In genomic region chr18:78964727-78965126, GRCh38 we compare ENCODE assay signal across 5 cellular contexts. TPM values are rescaled to one million over a fixed set of nuclear protein-coding genes. Genes with fewer than 3 reads are reported as not detected.
"Had no signal": no experiment of that assay in that cellular context is flagged by ENCODE, and none has a peak within 500 bp of the region (broad histone marks: within the 10 kb centered on the region; RNA-seq: fewer than 3 reads in every experiment).

No MANE protein-coding gene starts in this region.

RNA-seq across cellular contexts. Expression of gene SALL3, which starts 14.9 kb away (rescaled TPM):
- total RNA-seq: stomach, subcutaneous adipose tissue, thoracic aorta, tibial nerve, upper lobe of right lung had no signal
- polyA plus RNA-seq: stomach had no signal
